ENCODE assay signal across 1 cellular context in the genomic region with DNA sequence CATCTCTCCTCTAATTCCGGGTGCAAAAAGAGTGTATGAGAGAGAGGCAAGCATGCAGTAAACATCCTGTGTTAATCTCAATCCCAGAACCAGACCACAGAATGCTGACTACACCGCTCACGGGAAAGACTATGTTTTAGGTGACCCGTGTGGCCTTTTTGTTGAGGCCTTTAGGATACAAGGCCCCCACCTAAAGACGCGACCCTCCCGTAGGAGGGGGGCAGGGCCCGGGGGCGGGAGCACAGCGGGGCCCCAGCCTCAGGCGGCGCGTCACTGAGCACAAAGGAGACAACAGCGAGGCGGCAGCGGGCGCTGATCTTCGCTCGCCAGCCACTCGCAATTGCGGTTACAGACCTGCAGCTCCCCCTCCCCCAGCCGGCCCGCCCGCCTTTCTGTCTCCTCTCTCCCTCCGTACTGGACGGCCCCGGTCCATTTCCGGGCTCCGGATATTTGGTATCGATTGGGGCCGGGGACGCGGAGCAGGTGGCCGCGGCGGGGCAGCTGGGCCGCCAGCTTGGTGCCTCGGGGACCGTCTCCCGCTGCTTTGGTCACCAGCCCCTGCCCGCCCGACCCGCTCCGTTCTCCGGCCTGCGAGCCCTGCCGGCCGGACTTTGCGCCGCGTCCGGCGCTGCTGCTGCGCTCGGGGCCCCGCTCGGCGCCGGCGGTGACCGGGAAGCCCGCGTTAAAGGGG.
TF ChIP-seq lines count a peak whose summit lies in the region.

A gene with protein sequence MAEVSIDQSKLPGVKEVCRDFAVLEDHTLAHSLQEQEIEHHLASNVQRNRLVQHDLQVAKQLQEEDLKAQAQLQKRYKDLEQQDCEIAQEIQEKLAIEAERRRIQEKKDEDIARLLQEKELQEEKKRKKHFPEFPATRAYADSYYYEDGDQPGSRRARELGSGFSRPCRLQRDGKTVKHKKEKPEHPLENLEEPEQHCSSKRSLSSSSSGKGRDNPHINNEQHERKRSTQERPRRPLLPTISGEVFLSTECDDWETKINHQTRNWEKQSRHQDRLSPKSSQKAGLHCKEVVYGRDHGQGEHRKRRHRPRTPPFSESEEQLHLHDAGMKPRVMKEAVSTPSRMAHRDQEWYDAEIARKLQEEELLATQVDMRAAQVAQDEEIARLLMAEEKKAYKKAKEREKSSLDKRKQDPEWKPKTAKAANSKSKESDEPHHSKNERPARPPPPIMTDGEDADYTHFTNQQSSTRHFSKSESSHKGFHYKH (plus strand): TSS at position 432 of the 691 bp plus-strand sequence. CDS start 281 bp downstream, outside the sequence.

TF ChIP-seq in HEK293, 187 proteins besides CTCF, POLR2A, EP300 and RAD21 (continued from another document and continues in another):
- TF ChIP-seq, protein P1, sequence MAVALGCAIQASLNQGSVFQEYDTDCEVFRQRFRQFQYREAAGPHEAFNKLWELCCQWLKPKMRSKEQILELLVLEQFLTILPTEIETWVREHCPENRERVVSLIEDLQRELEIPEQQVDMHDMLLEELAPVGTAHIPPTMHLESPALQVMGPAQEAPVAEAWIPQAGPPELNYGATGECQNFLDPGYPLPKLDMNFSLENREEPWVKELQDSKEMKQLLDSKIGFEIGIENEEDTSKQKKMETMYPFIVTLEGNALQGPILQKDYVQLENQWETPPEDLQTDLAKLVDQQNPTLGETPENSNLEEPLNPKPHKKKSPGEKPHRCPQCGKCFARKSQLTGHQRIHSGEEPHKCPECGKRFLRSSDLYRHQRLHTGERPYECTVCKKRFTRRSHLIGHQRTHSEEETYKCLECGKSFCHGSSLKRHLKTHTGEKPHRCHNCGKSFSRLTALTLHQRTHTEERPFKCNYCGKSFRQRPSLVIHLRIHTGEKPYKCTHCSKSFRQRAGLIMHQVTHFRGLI (tag by site-specific recombination; IDR thresholded peaks at IDR 0.05) = no peak
- TF ChIP-seq, protein P2, sequence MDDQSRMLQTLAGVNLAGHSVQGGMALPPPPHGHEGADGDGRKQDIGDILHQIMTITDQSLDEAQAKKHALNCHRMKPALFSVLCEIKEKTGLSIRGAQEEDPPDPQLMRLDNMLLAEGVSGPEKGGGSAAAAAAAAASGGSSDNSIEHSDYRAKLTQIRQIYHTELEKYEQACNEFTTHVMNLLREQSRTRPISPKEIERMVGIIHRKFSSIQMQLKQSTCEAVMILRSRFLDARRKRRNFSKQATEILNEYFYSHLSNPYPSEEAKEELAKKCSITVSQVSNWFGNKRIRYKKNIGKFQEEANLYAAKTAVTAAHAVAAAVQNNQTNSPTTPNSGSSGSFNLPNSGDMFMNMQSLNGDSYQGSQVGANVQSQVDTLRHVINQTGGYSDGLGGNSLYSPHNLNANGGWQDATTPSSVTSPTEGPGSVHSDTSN (CRISPR knock-in tag; IDR thresholded peaks at IDR 0.05) = no peak
- no peak for TF ChIP-seq ZNF221 (tag by site-specific recombination; IDR thresholded peaks at IDR 0.05; ENCODE audit: borderline replicate concordance)
- TF ChIP-seq, protein P3, sequence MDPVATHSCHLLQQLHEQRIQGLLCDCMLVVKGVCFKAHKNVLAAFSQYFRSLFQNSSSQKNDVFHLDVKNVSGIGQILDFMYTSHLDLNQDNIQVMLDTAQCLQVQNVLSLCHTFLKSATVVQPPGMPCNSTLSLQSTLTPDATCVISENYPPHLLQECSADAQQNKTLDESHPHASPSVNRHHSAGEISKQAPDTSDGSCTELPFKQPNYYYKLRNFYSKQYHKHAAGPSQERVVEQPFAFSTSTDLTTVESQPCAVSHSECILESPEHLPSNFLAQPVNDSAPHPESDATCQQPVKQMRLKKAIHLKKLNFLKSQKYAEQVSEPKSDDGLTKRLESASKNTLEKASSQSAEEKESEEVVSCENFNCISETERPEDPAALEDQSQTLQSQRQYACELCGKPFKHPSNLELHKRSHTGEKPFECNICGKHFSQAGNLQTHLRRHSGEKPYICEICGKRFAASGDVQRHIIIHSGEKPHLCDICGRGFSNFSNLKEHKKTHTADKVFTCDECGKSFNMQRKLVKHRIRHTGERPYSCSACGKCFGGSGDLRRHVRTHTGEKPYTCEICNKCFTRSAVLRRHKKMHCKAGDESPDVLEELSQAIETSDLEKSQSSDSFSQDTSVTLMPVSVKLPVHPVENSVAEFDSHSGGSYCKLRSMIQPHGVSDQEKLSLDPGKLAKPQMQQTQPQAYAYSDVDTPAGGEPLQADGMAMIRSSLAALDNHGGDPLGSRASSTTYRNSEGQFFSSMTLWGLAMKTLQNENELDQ (tag by site-specific recombination; IDR thresholded peaks at IDR 0.05; ENCODE audit: low read depth) = no peak
- TF ChIP-seq ZNF791 (tag by site-specific recombination; IDR thresholded peaks at IDR 0.05) = no peak
- TF ChIP-seq, protein P4, sequence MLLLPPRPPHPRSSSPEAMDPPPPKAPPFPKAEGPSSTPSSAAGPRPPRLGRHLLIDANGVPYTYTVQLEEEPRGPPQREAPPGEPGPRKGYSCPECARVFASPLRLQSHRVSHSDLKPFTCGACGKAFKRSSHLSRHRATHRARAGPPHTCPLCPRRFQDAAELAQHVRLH (tag by site-specific recombination; IDR thresholded peaks at IDR 0.05) = no peak
- TF ChIP-seq, protein P5, sequence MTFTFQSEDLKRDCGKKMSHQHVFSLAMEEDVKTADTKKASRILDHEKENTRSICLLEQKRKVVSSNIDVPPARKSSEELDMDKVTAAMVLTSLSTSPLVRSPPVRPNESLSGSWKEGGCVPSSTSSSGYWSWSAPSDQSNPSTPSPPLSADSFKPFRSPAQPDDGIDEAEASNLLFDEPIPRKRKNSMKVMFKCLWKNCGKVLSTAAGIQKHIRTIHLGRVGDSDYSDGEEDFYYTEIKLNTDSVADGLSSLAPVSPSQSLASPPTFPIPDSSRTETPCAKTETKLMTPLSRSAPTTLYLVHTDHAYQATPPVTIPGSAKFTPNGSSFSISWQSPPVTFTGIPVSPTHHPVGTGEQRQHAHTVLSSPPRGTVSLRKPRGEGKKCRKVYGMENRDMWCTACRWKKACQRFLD (tag by site-specific recombination; IDR thresholded peaks at IDR 0.05) = no peak
- TF ChIP-seq ZBTB7A (tag by site-specific recombination; IDR thresholded peaks at IDR 0.05; ENCODE audit: low read depth) = no peak
- TF ChIP-seq REPIN1 (tag by site-specific recombination; IDR thresholded peaks at IDR 0.05; ENCODE audit: low read depth) = no peak
- peak; percentile 66 for TF ChIP-seq SP2 (tag by site-specific recombination; IDR thresholded peaks at IDR 0.05)
- peak; percentile 56 for TF ChIP-seq ZNF335 (tag by site-specific recombination; conservative IDR thresholded peaks at IDR 0.05)
- TF ChIP-seq ZNF624 (tag by site-specific recombination; IDR thresholded peaks at IDR 0.05) = no peak
- TF ChIP-seq, protein P6, sequence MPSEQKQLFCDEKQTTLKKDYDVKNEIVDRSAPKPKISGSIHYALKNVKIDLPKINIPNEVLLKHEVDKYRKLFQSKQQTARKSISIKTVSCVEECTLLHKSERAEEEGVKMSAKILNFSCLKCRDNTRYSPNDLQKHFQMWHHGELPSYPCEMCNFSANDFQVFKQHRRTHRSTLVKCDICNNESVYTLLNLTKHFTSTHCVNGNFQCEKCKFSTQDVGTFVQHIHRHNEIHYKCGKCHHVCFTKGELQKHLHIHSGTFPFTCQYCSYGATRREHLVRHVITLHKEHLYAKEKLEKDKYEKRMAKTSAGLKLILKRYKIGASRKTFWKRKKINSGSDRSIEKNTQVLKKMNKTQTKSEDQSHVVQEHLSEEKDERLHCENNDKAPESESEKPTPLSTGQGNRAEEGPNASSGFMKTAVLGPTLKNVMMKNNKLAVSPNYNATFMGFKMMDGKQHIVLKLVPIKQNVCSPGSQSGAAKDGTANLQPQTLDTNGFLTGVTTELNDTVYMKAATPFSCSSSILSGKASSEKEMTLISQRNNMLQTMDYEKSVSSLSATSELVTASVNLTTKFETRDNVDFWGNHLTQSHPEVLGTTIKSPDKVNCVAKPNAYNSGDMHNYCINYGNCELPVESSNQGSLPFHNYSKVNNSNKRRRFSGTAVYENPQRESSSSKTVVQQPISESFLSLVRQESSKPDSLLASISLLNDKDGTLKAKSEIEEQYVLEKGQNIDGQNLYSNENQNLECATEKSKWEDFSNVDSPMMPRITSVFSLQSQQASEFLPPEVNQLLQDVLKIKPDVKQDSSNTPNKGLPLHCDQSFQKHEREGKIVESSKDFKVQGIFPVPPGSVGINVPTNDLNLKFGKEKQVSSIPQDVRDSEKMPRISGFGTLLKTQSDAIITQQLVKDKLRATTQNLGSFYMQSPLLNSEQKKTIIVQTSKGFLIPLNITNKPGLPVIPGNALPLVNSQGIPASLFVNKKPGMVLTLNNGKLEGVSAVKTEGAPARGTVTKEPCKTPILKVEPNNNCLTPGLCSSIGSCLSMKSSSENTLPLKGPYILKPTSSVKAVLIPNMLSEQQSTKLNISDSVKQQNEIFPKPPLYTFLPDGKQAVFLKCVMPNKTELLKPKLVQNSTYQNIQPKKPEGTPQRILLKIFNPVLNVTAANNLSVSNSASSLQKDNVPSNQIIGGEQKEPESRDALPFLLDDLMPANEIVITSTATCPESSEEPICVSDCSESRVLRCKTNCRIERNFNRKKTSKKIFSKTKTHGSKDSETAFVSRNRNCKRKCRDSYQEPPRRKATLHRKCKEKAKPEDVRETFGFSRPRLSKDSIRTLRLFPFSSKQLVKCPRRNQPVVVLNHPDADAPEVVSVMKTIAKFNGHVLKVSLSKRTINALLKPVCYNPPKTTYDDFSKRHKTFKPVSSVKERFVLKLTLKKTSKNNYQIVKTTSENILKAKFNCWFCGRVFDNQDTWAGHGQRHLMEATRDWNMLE (tag by site-specific recombination; conservative IDR thresholded peaks at IDR 0.05; ENCODE audit: low read depth) = no peak
- TF ChIP-seq ZNF785 (tag by site-specific recombination; IDR thresholded peaks at IDR 0.05) = no peak
- no peak for TF ChIP-seq ZNF157 (tag by site-specific recombination; IDR thresholded peaks at IDR 0.05)
- peak; percentile 63; the same call in 1 of the 2 replicates for TF ChIP-seq GLI4 (tag by site-specific recombination; IDR thresholded peaks at IDR 0.05)
- TF ChIP-seq ZNF114 (tag by site-specific recombination; IDR thresholded peaks at IDR 0.05) = no peak
- TF ChIP-seq TRIM28 (IDR thresholded peaks at IDR 0.05; ENCODE audit: borderline replicate concordance, low read length) = no peak
- TF ChIP-seq ZSCAN16 (tag by site-specific recombination; IDR thresholded peaks at IDR 0.05) = no peak
- no peak for TF ChIP-seq ZNF404 (tag by site-specific recombination; IDR thresholded peaks at IDR 0.05)
- TF ChIP-seq ZFP37 (tag by site-specific recombination; IDR thresholded peaks at IDR 0.05) = peak; percentile 76; the same call in 1 of the 2 replicates
- TF ChIP-seq TCF7L2 (IDR thresholded peaks at IDR 0.05; ENCODE audit: borderline replicate concordance, low read depth, low read length) = no peak
- TF ChIP-seq, protein P7, sequence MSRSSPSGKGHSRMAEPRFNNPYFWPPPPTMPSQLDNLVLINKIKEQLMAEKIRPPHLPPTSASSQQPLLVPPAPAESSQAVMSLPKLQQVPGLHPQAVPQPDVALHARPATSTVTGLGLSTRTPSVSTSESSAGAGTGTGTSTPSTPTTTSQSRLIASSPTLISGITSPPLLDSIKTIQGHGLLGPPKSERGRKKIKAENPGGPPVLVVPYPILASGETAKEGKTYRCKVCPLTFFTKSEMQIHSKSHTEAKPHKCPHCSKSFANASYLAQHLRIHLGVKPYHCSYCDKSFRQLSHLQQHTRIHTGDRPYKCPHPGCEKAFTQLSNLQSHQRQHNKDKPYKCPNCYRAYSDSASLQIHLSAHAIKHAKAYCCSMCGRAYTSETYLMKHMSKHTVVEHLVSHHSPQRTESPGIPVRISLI (tag by site-specific recombination; IDR thresholded peaks at IDR 0.05) = no peak
- TF ChIP-seq ZNF416 (tag by site-specific recombination; IDR thresholded peaks at IDR 0.05) = no peak
- no peak for TF ChIP-seq ZNF354C (tag by site-specific recombination; IDR thresholded peaks at IDR 0.05; ENCODE audit: borderline replicate concordance, low read depth)
- no peak for TF ChIP-seq RBAK (tag by site-specific recombination; IDR thresholded peaks at IDR 0.05)
- no peak for TF ChIP-seq KLF8 (tag by site-specific recombination; IDR thresholded peaks at IDR 0.05)
- TF ChIP-seq ZNF121 (tag by site-specific recombination; IDR thresholded peaks at IDR 0.05) = no peak
- TF ChIP-seq ZNF155 (tag by site-specific recombination; IDR thresholded peaks at IDR 0.05) = no peak
- TF ChIP-seq ZNF530 (tag by site-specific recombination; IDR thresholded peaks at IDR 0.05; ENCODE audit: low read depth) = no peak
- TF ChIP-seq YY1 (tag by site-specific recombination; IDR thresholded peaks at IDR 0.05) = no peak
- TF ChIP-seq, protein P8, sequence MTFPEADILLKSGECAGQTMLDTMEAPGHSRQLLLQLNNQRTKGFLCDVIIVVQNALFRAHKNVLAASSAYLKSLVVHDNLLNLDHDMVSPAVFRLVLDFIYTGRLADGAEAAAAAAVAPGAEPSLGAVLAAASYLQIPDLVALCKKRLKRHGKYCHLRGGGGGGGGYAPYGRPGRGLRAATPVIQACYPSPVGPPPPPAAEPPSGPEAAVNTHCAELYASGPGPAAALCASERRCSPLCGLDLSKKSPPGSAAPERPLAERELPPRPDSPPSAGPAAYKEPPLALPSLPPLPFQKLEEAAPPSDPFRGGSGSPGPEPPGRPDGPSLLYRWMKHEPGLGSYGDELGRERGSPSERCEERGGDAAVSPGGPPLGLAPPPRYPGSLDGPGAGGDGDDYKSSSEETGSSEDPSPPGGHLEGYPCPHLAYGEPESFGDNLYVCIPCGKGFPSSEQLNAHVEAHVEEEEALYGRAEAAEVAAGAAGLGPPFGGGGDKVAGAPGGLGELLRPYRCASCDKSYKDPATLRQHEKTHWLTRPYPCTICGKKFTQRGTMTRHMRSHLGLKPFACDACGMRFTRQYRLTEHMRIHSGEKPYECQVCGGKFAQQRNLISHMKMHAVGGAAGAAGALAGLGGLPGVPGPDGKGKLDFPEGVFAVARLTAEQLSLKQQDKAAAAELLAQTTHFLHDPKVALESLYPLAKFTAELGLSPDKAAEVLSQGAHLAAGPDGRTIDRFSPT (tag by site-specific recombination; IDR thresholded peaks at IDR 0.05) = peak; percentile 75
- peak; percentile 44 for TF ChIP-seq ZNF366 (tag by site-specific recombination; conservative IDR thresholded peaks at IDR 0.05)
- no peak for TF ChIP-seq ZNF623 (tag by site-specific recombination; IDR thresholded peaks at IDR 0.05)
- TF ChIP-seq ZNF571 (tag by site-specific recombination; IDR thresholded peaks at IDR 0.05) = no peak
- TF ChIP-seq SCRT2 (tag by site-specific recombination; IDR thresholded peaks at IDR 0.05) = no peak
- TF ChIP-seq, protein P9, sequence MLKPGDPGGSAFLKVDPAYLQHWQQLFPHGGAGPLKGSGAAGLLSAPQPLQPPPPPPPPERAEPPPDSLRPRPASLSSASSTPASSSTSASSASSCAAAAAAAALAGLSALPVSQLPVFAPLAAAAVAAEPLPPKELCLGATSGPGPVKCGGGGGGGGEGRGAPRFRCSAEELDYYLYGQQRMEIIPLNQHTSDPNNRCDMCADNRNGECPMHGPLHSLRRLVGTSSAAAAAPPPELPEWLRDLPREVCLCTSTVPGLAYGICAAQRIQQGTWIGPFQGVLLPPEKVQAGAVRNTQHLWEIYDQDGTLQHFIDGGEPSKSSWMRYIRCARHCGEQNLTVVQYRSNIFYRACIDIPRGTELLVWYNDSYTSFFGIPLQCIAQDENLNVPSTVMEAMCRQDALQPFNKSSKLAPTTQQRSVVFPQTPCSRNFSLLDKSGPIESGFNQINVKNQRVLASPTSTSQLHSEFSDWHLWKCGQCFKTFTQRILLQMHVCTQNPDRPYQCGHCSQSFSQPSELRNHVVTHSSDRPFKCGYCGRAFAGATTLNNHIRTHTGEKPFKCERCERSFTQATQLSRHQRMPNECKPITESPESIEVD (tag by site-specific recombination; IDR thresholded peaks at IDR 0.05) = no peak
- no peak for TF ChIP-seq ZNF112 (tag by site-specific recombination; IDR thresholded peaks at IDR 0.05)
- no peak for TF ChIP-seq PRDM1 (tag by site-specific recombination; IDR thresholded peaks at IDR 0.05)
- TF ChIP-seq GLI2 (tag by site-specific recombination; IDR thresholded peaks at IDR 0.05; ENCODE audit: borderline replicate concordance, low read depth) = no peak
- TF ChIP-seq SP7 (tag by site-specific recombination; IDR thresholded peaks at IDR 0.05) = peak; percentile 51
